In genomic region chr2:129347486-129348217, GRCh38 we compare ENCODE assay signal across 12 cellular contexts.
DNase-seq lines count a peak whose midpoint lies in the region; ATAC-seq and TF ChIP-seq lines count a peak whose summit lies in the region.
"Had no signal": no experiment of that assay in that cellular context is flagged by ENCODE, and none has a peak within 500 bp of the region (broad histone marks: within the 10 kb centered on the region; RNA-seq: fewer than 3 reads in every experiment).

No MANE protein-coding gene starts in this region.

- no peaks in the 10 kb centered on the region for H3K4me1 Mint-ChIP-seq in activated CD8-positive, alpha-beta memory T cell treated with anti-CD3 and anti-CD28 coated beads, Interleukin-2, amount 10 ng/mL, durations not matched to agents 7 days and 5 days

- H3K4me3 ChIP-seq in BE2C (ENCODE audit: low read depth, low read length), result no peak overlapping the region
- no peak overlapping the region for H3K4me3 ChIP-seq in brain microvascular endothelial cell (ENCODE audit: low read depth, low read length)
- H3K4me3 ChIP-seq: ovary had no signal

- DNase-seq in left lobe of liver (ENCODE audit: low spot score), result no peak
- no peak for DNase-seq in BE2C
- no peak for DNase-seq in activated CD8-positive, alpha-beta memory T cell treated with anti-CD3 and anti-CD28 coated beads, Interleukin-2, amount 10 ng/mL, durations not matched to agents 7 days and 5 days
- no peak for DNase-seq in middle frontal gyrus (ENCODE audit: extremely low spot score, low spot score)
- no peak for DNase-seq in brain microvascular endothelial cell
- DNase-seq: activated T-cell treated with anti-CD3 and anti-CD28 coated beads, Interleukin-2, amount 50 U/mL, for 1 hour; IMR-90; ovary had no signal

- TF ChIP-seq CTCF in BE2C (IDR thresholded peaks at IDR 0.05; ENCODE audit: low read depth, low read length), result no peak
- no peak for TF ChIP-seq CTCF in brain microvascular endothelial cell (IDR thresholded peaks at IDR 0.05; ENCODE audit: low read depth, low read length, missing control alignments)

- H3K9me3 ChIP-seq in BE2C, result no peaks in the 10 kb centered on the region
- H3K9me3 ChIP-seq: ovary had no signal

- H3K9me3 Mint-ChIP-seq in activated CD8-positive, alpha-beta memory T cell treated with anti-CD3 and anti-CD28 coated beads, Interleukin-2, amount 10 ng/mL, durations not matched to agents 7 days and 5 days (ENCODE audit: low read depth), result no peaks in the 10 kb centered on the region
- H3K9me3 Mint-ChIP-seq: dendritic cell treated with granulocyte-macrophage colony-stimulating factor and Interleukin-4, amounts not matched to agents 40 ng/mL and 50 ng/mL, for 4 days had no signal

- no peaks in the 10 kb centered on the region for H3K4me1 ChIP-seq in BE2C

- H3K27me3 Mint-ChIP-seq in activated CD8-positive, alpha-beta memory T cell treated with anti-CD3 and anti-CD28 coated beads, Interleukin-2, amount 10 ng/mL, durations not matched to agents 7 days and 5 days, result no peaks in the 10 kb centered on the region

- in situ Hi-C loops in brain microvascular endothelial cell (cut with HindIII; ENCODE audit: low pct_ligation_motif_present, low sequenced_read_pairs), result no loop called here

- ATAC-seq in GM18511 (IDR thresholded peaks at IDR 0.05; ENCODE audit: unreplicated experiment), result peak; percentile 99
- peak; percentile 99 for ATAC-seq in GM21515 (IDR thresholded peaks at IDR 0.05; ENCODE audit: unreplicated experiment)
- ATAC-seq in HG03196 (IDR thresholded peaks at IDR 0.05; ENCODE audit: unreplicated experiment), result peak; percentile 100
- ATAC-seq in left lobe of liver, result peak; percentile 19
- ATAC-seq in activated CD8-positive, alpha-beta memory T cell treated with anti-CD3 and anti-CD28 coated beads, Interleukin-2, amount 10 ng/mL, durations not matched to agents 7 days and 5 days, result no peak

- no peak overlapping the region for H3K27ac ChIP-seq in brain microvascular endothelial cell
- H3K27ac ChIP-seq: ovary had no signal

- H3K27me3 ChIP-seq in BE2C (no peaks in the 10 kb centered on the region), brain microvascular endothelial cell (replicated peaks) (no peaks in the 10 kb centered on the region)
- H3K27me3 ChIP-seq: ovary had no signal

- CTCF ChIA-PET in activated CD8-positive, alpha-beta memory T cell treated with anti-CD3 and anti-CD28 coated beads, Interleukin-2, amount 10 ng/mL, durations not matched to agents 7 days and 5 days (lab: Charles Lee), result interaction anchor here (0.6 kb wide), 1 partner anchor 552 kb away, joined by 3 read pairs; no protein-coding TSS in a partner anchor

- H3K4me3 Mint-ChIP-seq in activated CD8-positive, alpha-beta memory T cell treated with anti-CD3 and anti-CD28 coated beads, Interleukin-2, amount 10 ng/mL, durations not matched to agents 7 days and 5 days, result no peak overlapping the region
- H3K4me3 Mint-ChIP-seq: dendritic cell treated with granulocyte-macrophage colony-stimulating factor and Interleukin-4, amounts not matched to agents 40 ng/mL and 50 ng/mL, for 4 days had no signal

- H3K36me3 ChIP-seq in BE2C, result no peaks in the 10 kb centered on the region
- no peaks in the 10 kb centered on the region for H3K36me3 ChIP-seq in brain microvascular endothelial cell (replicated peaks)
- H3K36me3 ChIP-seq: ovary had no signal

- H3K36me3 Mint-ChIP-seq in activated CD8-positive, alpha-beta memory T cell treated with anti-CD3 and anti-CD28 coated beads, Interleukin-2, amount 10 ng/mL, durations not matched to agents 7 days and 5 days, result no peaks in the 10 kb centered on the region

- no peak overlapping the region for H3K27ac Mint-ChIP-seq in activated CD8-positive, alpha-beta memory T cell treated with anti-CD3 and anti-CD28 coated beads, Interleukin-2, amount 10 ng/mL, durations not matched to agents 7 days and 5 days
- H3K27ac Mint-ChIP-seq: dendritic cell treated with granulocyte-macrophage colony-stimulating factor and Interleukin-4, amounts not matched to agents 40 ng/mL and 50 ng/mL, for 4 days had no signal
